Comparison of ENCODE assay signal across 8 cellular contexts in genomic region chr3:120741837-120742197, GRCh38. TPM values are rescaled to one million over a fixed set of nuclear protein-coding genes. Genes with fewer than 3 reads are reported as not detected.
DNase-seq lines count a peak whose midpoint lies in the region; ATAC-seq and TF ChIP-seq lines count a peak whose summit lies in the region.

No MANE protein-coding gene starts in this region.

- H3K9ac ChIP-seq in stomach smooth muscle (ENCODE audit: low read length in 2 of 2) = peak overlapping the region; percentile 86 to 99

- H3K4me1 Mint-ChIP-seq in activated T-helper 2 cell treated with anti-CD3 and anti-CD28 coated beads, Interferon-gamma antibody, Interleukin-2, Interleukin-4, amounts not matched to agents 10 μg/mL and 5 μg/mL and 100 μg/mL, durations not matched to agents 14 hours and 24 hours and 36 hours (ENCODE audit: low read depth) = peaks cover 15% of the 10 kb centered on the region
- peaks cover 30 to 48% of the 10 kb centered on the region in 2 donors for H3K4me1 Mint-ChIP-seq in immature natural killer cell

- DNase-seq in AG10803 (ENCODE audit: low read depth) = peak; percentile 51
- DNase-seq in activated T-helper 2 cell treated with anti-CD3 and anti-CD28 coated beads, Interferon-gamma antibody, Interleukin-2, Interleukin-4, amounts not matched to agents 10 μg/mL and 5 μg/mL and 100 μg/mL, durations not matched to agents 14 hours and 24 hours and 36 hours (ENCODE audit: low spot score) = no peak
- no peak for DNase-seq in immature natural killer cell
- no peak for DNase-seq in posterior cingulate gyrus

- H3K4me3 ChIP-seq in AG10803 (ENCODE audit: low read length) (peak overlapping the region; percentile 93), stomach smooth muscle (ENCODE audit: low read length in 2 of 2) (peak overlapping the region; percentile 86 to 99)

- H3K9me3 Mint-ChIP-seq in activated T-helper 2 cell treated with anti-CD3 and anti-CD28 coated beads, Interferon-gamma antibody, Interleukin-2, Interleukin-4, amounts not matched to agents 10 μg/mL and 5 μg/mL and 100 μg/mL, durations not matched to agents 14 hours and 24 hours and 36 hours = peaks cover 5% of the 10 kb centered on the region
- H3K9me3 Mint-ChIP-seq in immature natural killer cell = no peaks in the 10 kb centered on the region

- TF ChIP-seq CTCF in AG10803 (conservative IDR thresholded peaks at IDR 0.05; ENCODE audit: low read length) = no peak

- H3K27ac ChIP-seq in stomach smooth muscle (ENCODE audit: low read length) = peak overlapping the region; percentile 96

- no peaks in the 10 kb centered on the region for H3K9me3 ChIP-seq in stomach smooth muscle (ENCODE audit: control insufficient read depth in 2 of 2, low read length in 2 of 2)

- intact Hi-C loops in activated T-helper 2 cell treated with anti-CD3 and anti-CD28 coated beads, Interferon-gamma antibody, Interleukin-2, Interleukin-4, amounts not matched to agents 10 μg/mL and 5 μg/mL and 100 μg/mL, durations not matched to agents 14 hours and 24 hours and 36 hours (cut with micrococcal nuclease) = loop anchor here (1.0 to 10.0 kb wide), 4 partner anchors 32 to 1277 kb away; partner anchors contain the start of genes NDUFB4, POGLUT1 and TMEM39A
- intact Hi-C loops in posterior cingulate gyrus (cut with DNase I) = loop anchor here (1.0 kb wide), 1 partner anchor 146 kb away; the partner anchor contains the start of gene NDUFB4

- no peaks in the 10 kb centered on the region for H3K27me3 ChIP-seq in stomach smooth muscle (ENCODE audit: control insufficient read depth in 1 of 2, insufficient read depth in 2 of 2, low read length in 2 of 2)

- H3K27ac Mint-ChIP-seq in activated T-helper 2 cell treated with anti-CD3 and anti-CD28 coated beads, Interferon-gamma antibody, Interleukin-2, Interleukin-4, amounts not matched to agents 10 μg/mL and 5 μg/mL and 100 μg/mL, durations not matched to agents 14 hours and 24 hours and 36 hours = peak overlapping the region; percentile 97
- H3K27ac Mint-ChIP-seq in immature natural killer cell = peak overlapping the region; percentile 96 to 99 (median 98)

- H3K4me3 Mint-ChIP-seq in activated T-helper 2 cell treated with anti-CD3 and anti-CD28 coated beads, Interferon-gamma antibody, Interleukin-2, Interleukin-4, amounts not matched to agents 10 μg/mL and 5 μg/mL and 100 μg/mL, durations not matched to agents 14 hours and 24 hours and 36 hours (ENCODE audit: low read depth) = peak overlapping the region; percentile 95
- H3K4me3 Mint-ChIP-seq in immature natural killer cell = peak overlapping the region; percentile 93 to 97 (median 95)

- ATAC-seq in GM18870 (IDR thresholded peaks at IDR 0.05; ENCODE audit: unreplicated experiment) = peak; percentile 16
- peak; percentile 13 for ATAC-seq in HG03469 (IDR thresholded peaks at IDR 0.05; ENCODE audit: unreplicated experiment)
- no peak for ATAC-seq in GM21723 (IDR thresholded peaks at IDR 0.05; ENCODE audit: unreplicated experiment)

- no peaks in the 10 kb centered on the region for H3K27me3 Mint-ChIP-seq in activated T-helper 2 cell treated with anti-CD3 and anti-CD28 coated beads, Interferon-gamma antibody, Interleukin-2, Interleukin-4, amounts not matched to agents 10 μg/mL and 5 μg/mL and 100 μg/mL, durations not matched to agents 14 hours and 24 hours and 36 hours (ENCODE audit: low read depth)
- H3K27me3 Mint-ChIP-seq in immature natural killer cell (ENCODE audit: low read depth in 3 of 3) = peaks cover 3 to 11% (median 5%) of the 10 kb centered on the region in 3 donors

- peaks cover 32% of the 10 kb centered on the region for H3K36me3 Mint-ChIP-seq in activated T-helper 2 cell treated with anti-CD3 and anti-CD28 coated beads, Interferon-gamma antibody, Interleukin-2, Interleukin-4, amounts not matched to agents 10 μg/mL and 5 μg/mL and 100 μg/mL, durations not matched to agents 14 hours and 24 hours and 36 hours (ENCODE audit: low read depth)
- H3K36me3 Mint-ChIP-seq in immature natural killer cell = peaks cover 5 to 8% (median 5%) of the 10 kb centered on the region in 3 donors

- H3K36me3 ChIP-seq in stomach smooth muscle (ENCODE audit: control insufficient read depth in 2 of 2, insufficient read depth in 2 of 2, low read length in 2 of 2) = peaks cover 0 to 5% of the 10 kb centered on the region in 2 donors

- H3K4me1 ChIP-seq in stomach smooth muscle (ENCODE audit: control insufficient read depth, insufficient read depth, low read length) = peaks cover 10% of the 10 kb centered on the region

RNA-seq across cellular contexts. Expression of gene RABL3, which starts 0.5 kb away (rescaled TPM):
- total RNA-seq in activated T-helper 2 cell treated with anti-CD3 and anti-CD28 coated beads, Interferon-gamma antibody, Interleukin-2, Interleukin-4, amounts not matched to agents 10 μg/mL and 5 μg/mL and 100 μg/mL, durations not matched to agents 14 hours and 24 hours and 36 hours = 26.6 and 30.8 TPM in 2 replicates
- polyA plus RNA-seq in immature natural killer cell = 10 to 100 TPM; 19.8 to 26.4 (median 26.1) TPM

RNA-seq across cellular contexts. Expression of gene GTF2E1, which starts 0.7 kb away (rescaled TPM):
- total RNA-seq in activated T-helper 2 cell treated with anti-CD3 and anti-CD28 coated beads, Interferon-gamma antibody, Interleukin-2, Interleukin-4, amounts not matched to agents 10 μg/mL and 5 μg/mL and 100 μg/mL, durations not matched to agents 14 hours and 24 hours and 36 hours = 23.3 and 24.7 TPM in 2 replicates
- polyA plus RNA-seq in immature natural killer cell = 10 to 100 TPM in 2 of 3 donors, 1 to 10 TPM in 1; 10.0 to 15.9 (median 11.0) TPM

RNA-seq across cellular contexts. Expression of gene HGD, which starts 59.8 kb away (rescaled TPM):
- 0.14 and 0.76 TPM in 2 replicates for total RNA-seq in activated T-helper 2 cell treated with anti-CD3 and anti-CD28 coated beads, Interferon-gamma antibody, Interleukin-2, Interleukin-4, amounts not matched to agents 10 μg/mL and 5 μg/mL and 100 μg/mL, durations not matched to agents 14 hours and 24 hours and 36 hours
- polyA plus RNA-seq in immature natural killer cell = 1 to 10 TPM in 2 of 3 donors, not detected in 1; 1.2 to 2.5 TPM
